ENCODE assay signal across 8 cellular contexts in genomic region chr6:12605888-12606345, GRCh38.
DNase-seq lines count a peak whose midpoint lies in the region; ATAC-seq and TF ChIP-seq lines count a peak whose summit lies in the region.

No MANE protein-coding gene starts in this region.

- H3K27ac ChIP-seq in neutrophil = no peak overlapping the region

- DNase-seq in BJ (ENCODE audit: low read depth) (no peak), NCI-H446 treated with DMSO at 0.1 percent for 48 hours (lab: John Stamatoyannopoulos, UW) (peak; percentile 20), fibroblast of pulmonary artery (ENCODE audit: low read depth) (peak; percentile 81), HuH-7.5 (ENCODE audit: low spot score) (no peak)
- DNase-seq in activated CD4-positive, alpha-beta T cell treated with anti-CD3 and anti-CD28 coated beads, Interleukin-2, amount 10 ng/mL, durations not matched to agents 7 days and 5 days = peak; percentile 61

- no peaks in the 10 kb centered on the region for H3K9me3 ChIP-seq in neutrophil

- no peaks in the 10 kb centered on the region for H3K9me3 Mint-ChIP-seq in activated CD4-positive, alpha-beta T cell treated with anti-CD3 and anti-CD28 coated beads, Interleukin-2, amount 10 ng/mL, durations not matched to agents 7 days and 5 days

- no peak overlapping the region for H3K27ac Mint-ChIP-seq in activated CD4-positive, alpha-beta T cell treated with anti-CD3 and anti-CD28 coated beads, Interleukin-2, amount 10 ng/mL, durations not matched to agents 7 days and 5 days

- H3K36me3 ChIP-seq in BJ (ENCODE audit: control insufficient read depth, insufficient read depth, low read length) (no peaks in the 10 kb centered on the region), neutrophil (no peaks in the 10 kb centered on the region)

- CTCF ChIA-PET in BJ (lab: Yijun Ruan, JAX) = interaction anchor here (0.6 to 11.6 kb wide), 27 partner anchors 11 to 1021 kb away, joined by 3 to 212 read pairs (median 4); partner anchors contain the start of gene EDN1
- CTCF ChIA-PET in activated CD4-positive, alpha-beta T cell treated with anti-CD3 and anti-CD28 coated beads, Interleukin-2, amount 10 ng/mL, durations not matched to agents 7 days and 5 days (lab: Charles Lee) = no interaction called here

- no peaks in the 10 kb centered on the region for H3K27me3 ChIP-seq in BJ (ENCODE audit: control insufficient read depth, insufficient read depth, low read length)
- H3K27me3 ChIP-seq in neutrophil = no peaks in the 10 kb centered on the region

- H3K36me3 Mint-ChIP-seq in activated CD4-positive, alpha-beta T cell treated with anti-CD3 and anti-CD28 coated beads, Interleukin-2, amount 10 ng/mL, durations not matched to agents 7 days and 5 days (ENCODE audit: low read depth) = no peaks in the 10 kb centered on the region

- peaks cover 2% of the 10 kb centered on the region for H3K4me1 Mint-ChIP-seq in activated CD4-positive, alpha-beta T cell treated with anti-CD3 and anti-CD28 coated beads, Interleukin-2, amount 10 ng/mL, durations not matched to agents 7 days and 5 days

- ATAC-seq in GM18870 (IDR thresholded peaks at IDR 0.05; ENCODE audit: unreplicated experiment) (peak; percentile 37), HG03159 (IDR thresholded peaks at IDR 0.05; ENCODE audit: unreplicated experiment) (peak; percentile 36)

- H3K4me3 Mint-ChIP-seq in activated CD4-positive, alpha-beta T cell treated with anti-CD3 and anti-CD28 coated beads, Interleukin-2, amount 10 ng/mL, durations not matched to agents 7 days and 5 days = no peak overlapping the region

- peaks cover 8% of the 10 kb centered on the region for H3K27me3 Mint-ChIP-seq in activated CD4-positive, alpha-beta T cell treated with anti-CD3 and anti-CD28 coated beads, Interleukin-2, amount 10 ng/mL, durations not matched to agents 7 days and 5 days

- no peak overlapping the region for H3K4me3 ChIP-seq in BJ (ENCODE audit: low read depth, low read length)
- no peak overlapping the region for H3K4me3 ChIP-seq in fibroblast of pulmonary artery (replicated peaks; ENCODE audit: low read depth, low read length)
- no peak overlapping the region for H3K4me3 ChIP-seq in neutrophil (ENCODE audit: low read depth in 1 of 2, low read length in 1 of 2)

- TF ChIP-seq CTCF in BJ (IDR thresholded peaks at IDR 0.05; ENCODE audit: insufficient read depth, low read depth, low read length) (peak; percentile 82), fibroblast of pulmonary artery (IDR thresholded peaks at IDR 0.05; ENCODE audit: low read length, missing control alignments) (peak; percentile 74), neutrophil (IDR thresholded peaks at IDR 0.05) (peak; percentile 54)

- POLR2A ChIA-PET in BJ (lab: Charles Lee) = no interaction called here
- POLR2A ChIA-PET in activated CD4-positive, alpha-beta T cell treated with anti-CD3 and anti-CD28 coated beads, Interleukin-2, amount 10 ng/mL, durations not matched to agents 7 days and 5 days (lab: Charles Lee) = no interaction called here

- peaks cover 21 to 51% of the 10 kb centered on the region in 2 experiments for H3K4me1 ChIP-seq in neutrophil (ENCODE audit: control insufficient read depth in 1 of 2, insufficient read depth in 1 of 2, low read depth in 1 of 2, low read length in 1 of 2)

Comparison
In these comparisons a context has a peak if more than half of its experiments do, and no peak if none do; other contexts are left out.
1. DNase-seq: peak in NCI-H446 treated with DMSO at 0.1 percent for 48 hours (single experiment), activated CD4-positive, alpha-beta T cell treated with anti-CD3 and anti-CD28 coated beads, Interleukin-2, amount 10 ng/mL, durations not matched to agents 7 days and 5 days (single experiment) and fibroblast of pulmonary artery (single experiment); none in BJ (single experiment) and HuH-7.5 (single experiment).
2. Peak in every context shown above with its lines, with median percentiles within 50 percentile points of each other: CTCF ChIP-seq.